15 cellular contexts compared by ENCODE assay signal in the genomic region with DNA sequence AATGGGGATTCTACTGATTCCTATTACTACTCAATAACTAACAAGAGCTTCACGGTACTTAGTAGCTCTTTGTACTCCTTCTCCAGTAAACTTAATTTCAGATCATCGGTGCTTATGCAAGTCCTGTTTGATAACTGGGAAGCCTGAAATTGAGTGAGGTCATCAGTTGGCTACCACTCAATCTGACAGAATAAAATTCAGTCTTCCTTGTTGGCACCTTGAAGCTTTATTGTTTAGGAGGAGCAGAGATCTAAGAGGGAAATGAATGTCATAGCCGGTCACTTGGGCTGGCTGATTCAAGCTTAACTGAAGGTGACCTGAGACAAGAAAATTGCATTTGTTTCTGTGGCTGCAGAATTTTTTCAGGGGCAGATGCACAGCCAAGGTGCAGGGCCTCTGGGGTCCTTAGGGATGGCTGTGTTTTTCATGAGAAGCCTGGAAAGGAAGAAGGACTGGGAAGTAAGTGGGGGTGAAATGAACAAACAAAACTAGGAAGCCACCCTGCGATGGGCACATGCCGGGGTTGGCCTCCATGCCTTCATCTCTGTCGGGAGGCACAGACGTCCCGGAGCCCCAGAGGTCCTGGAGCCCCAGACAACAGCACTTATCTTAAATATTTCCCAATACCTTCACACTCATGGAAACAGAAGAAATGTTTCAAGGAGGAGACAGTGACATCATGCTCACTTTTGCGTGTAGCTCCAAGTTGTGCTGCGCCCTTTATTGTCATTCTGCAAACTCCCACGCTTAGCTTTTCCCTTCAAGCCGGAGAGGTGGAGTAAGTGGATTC.
A peak's percentile ranks its signal among the peaks of the same experiment; 100 is the strongest.
DNase-seq lines count a peak whose midpoint lies in the region; FAIRE-seq and TF ChIP-seq lines count a peak whose summit lies in the region.
"Had no signal": no experiment of that assay in that cellular context is flagged by ENCODE, and none has a peak within 500 bp of the region (broad histone marks: within the 10 kb centered on the region; RNA-seq: fewer than 3 reads in every experiment).

No MANE protein-coding gene starts in this region.

- CTCF ChIA-PET in H1 (lab: Charles Lee; ENCODE audit: partially characterized antibody): interaction anchor here (0.6 to 1.2 kb wide), 3 partner anchors 9 to 69 kb away, joined by 3 to 4 read pairs (median 3); no protein-coding TSS in a partner anchor

- in situ Hi-C loops in brain microvascular endothelial cell (cut with HindIII; ENCODE audit: low pct_ligation_motif_present, low sequenced_read_pairs): no loop called here

- H2BK20ac ChIP-seq in H1 (ENCODE audit: low read length): peak overlapping the region; percentile 24; the same call in 1 of the 2 replicates

- H3K79me1 ChIP-seq in H1 (ENCODE audit: low read depth, low read length): no peaks in the 10 kb centered on the region

- H3K4me2 ChIP-seq in H1 (ENCODE audit: insufficient read depth in 1 of 2, low read depth in 2 of 2, low read length in 2 of 2): no peak overlapping the region
- no peak overlapping the region for H3K4me2 ChIP-seq in keratinocyte (ENCODE audit: control insufficient read depth, extremely low read depth, insufficient read depth, low read depth, low read length)

- no peak overlapping the region for H3K27ac ChIP-seq in H1 (ENCODE audit: low read depth, low read length)
- peak overlapping the region; percentile 13 for H3K27ac ChIP-seq in keratinocyte (ENCODE audit: control insufficient read depth, insufficient read depth, low read length)
- H3K27ac ChIP-seq in brain microvascular endothelial cell: no peak overlapping the region
- H3K27ac ChIP-seq: coronary artery, SJSA1 had no signal

- H3K9me3 ChIP-seq in H1 (ENCODE audit: insufficient read depth in 2 of 2, low read depth in 1 of 2, low read length in 1 of 2): 0 out of 4 replicates have a peak, but pooled peaks cover 0 to 2% of the 10 kb centered on the region in 2 experiments
- H3K9me3 ChIP-seq in keratinocyte (ENCODE audit: control insufficient read depth, low read depth, low read length): no peaks in the 10 kb centered on the region
- H3K9me3 ChIP-seq: SJSA1 had no signal

- H3K4me3 ChIP-seq in LNCaP clone FGC (ENCODE audit: low read depth, low read length) (no peak overlapping the region), H1 (ENCODE audit: extremely low read depth in 1 of 4, insufficient read depth in 2 of 4, low read depth in 3 of 4, low read length in 4 of 4) (no peak overlapping the region), keratinocyte (ENCODE audit: control insufficient read depth in 2 of 3, extremely low read depth in 1 of 3, insufficient read depth in 2 of 3, low read depth in 1 of 3, low read length in 3 of 3) (no peak overlapping the region), brain microvascular endothelial cell (ENCODE audit: low read depth, low read length) (no peak overlapping the region)
- H3K4me3 ChIP-seq: coronary artery, GM12878, SJSA1 had no signal

- H2AFZ ChIP-seq in H1 (ENCODE audit: low read length) (no peak overlapping the region), keratinocyte (ENCODE audit: control insufficient read depth, low read length) (no peak overlapping the region)

- H2BK120ac ChIP-seq in H1 (replicated peaks; ENCODE audit: low read depth, low read length): no peak overlapping the region

- H3K79me2 ChIP-seq in H1 (ENCODE audit: control insufficient read depth in 1 of 2, insufficient read depth in 2 of 2, low read length in 2 of 2) (no peaks in the 10 kb centered on the region), keratinocyte (ENCODE audit: control insufficient read depth, insufficient read depth, low read length) (no peaks in the 10 kb centered on the region)

- H3K23me2 ChIP-seq in H1 (ENCODE audit: low read depth, low read length): no peaks in the 10 kb centered on the region

- POLR2A ChIA-PET in H1 (lab: Charles Lee; ENCODE audit: partially characterized antibody): interaction anchor here (1.2 to 1.4 kb wide), 2 partner anchors 14 to 87 kb away, joined by 3 read pairs; no protein-coding TSS in a partner anchor

- H3K4me1 ChIP-seq in H1 (replicated peaks in 1 of 4; ENCODE audit: control insufficient read depth in 3 of 4, insufficient read depth in 4 of 4, low read length in 3 of 4) (peaks cover 0 to 12% (median 6%) of the 10 kb centered on the region in 4 experiments; a peak in 5 of 7 replicates), keratinocyte (ENCODE audit: control insufficient read depth, extremely low read depth, insufficient read depth, low read length) (peaks cover 51% of the 10 kb centered on the region)

- H2AK5ac ChIP-seq in H1 (ENCODE audit: low read depth, low read length): no peak overlapping the region

- TF ChIP-seq EP300 in H1 (IDR thresholded peaks at IDR 0.05; ENCODE audit: borderline replicate concordance in 1 of 2, low read depth in 2 of 2, low read length in 2 of 2): no peak

- H3K14ac ChIP-seq in H1 (ENCODE audit: insufficient read length): no peak overlapping the region

- no peak overlapping the region for H3K56ac ChIP-seq in H1 (replicated peaks; ENCODE audit: insufficient read length, low read depth, low read length)

- no peak for TF ChIP-seq POLR2A in H1 (IDR thresholded peaks at IDR 0.05; ENCODE audit: control extremely low read depth in 1 of 2, low read depth in 2 of 2, low read length in 2 of 2)

- dilution Hi-C loops in keratinocyte (cut with MboI; ENCODE audit: extremely low pct_ligation_motif_present, low sequenced_read_pairs): no loop called here

- no peak overlapping the region for H3K18ac ChIP-seq in H1 (ENCODE audit: extremely low read depth, low read length)

- TF ChIP-seq CTCF in LNCaP clone FGC (IDR thresholded peaks at IDR 0.05; ENCODE audit: control insufficient read depth, extremely low read depth, insufficient read depth) (no peak), H1 (IDR thresholded peaks at IDR 0.05; ENCODE audit: control extremely low read depth in 1 of 3, insufficient read depth in 1 of 3, low read depth in 1 of 3, low read length in 3 of 3) (no peak), keratinocyte (optimal IDR thresholded peaks at IDR 0.05 in 1 of 3, IDR thresholded peaks at IDR 0.05 in 1 of 3, conservative IDR thresholded peaks at IDR 0.05 in 1 of 3; ENCODE audit: extremely low read depth in 1 of 3, insufficient read depth in 2 of 3, low read length in 3 of 3) (no peak), brain microvascular endothelial cell (IDR thresholded peaks at IDR 0.05; ENCODE audit: low read depth, low read length, missing control alignments) (no peak)

- H3K9me1 ChIP-seq in keratinocyte (ENCODE audit: control insufficient read depth, extremely low read depth, insufficient read depth, low read length): no peaks in the 10 kb centered on the region

- H3K9ac ChIP-seq in H1 (replicated peaks in 1 of 4; ENCODE audit: extremely low read depth in 1 of 4, low read depth in 3 of 4, low read length in 3 of 4) (no peak overlapping the region), keratinocyte (ENCODE audit: control insufficient read depth, extremely low read depth, insufficient read depth, low read length) (no peak overlapping the region)

- no peaks in the 10 kb centered on the region for H3K36me3 ChIP-seq in H1 (ENCODE audit: control insufficient read depth in 2 of 4, insufficient read depth in 4 of 4, low read length in 3 of 4)
- H3K36me3 ChIP-seq in keratinocyte (ENCODE audit: control insufficient read depth in 2 of 2, extremely low read depth in 1 of 2, insufficient read depth in 2 of 2, low read length in 2 of 2): no peaks in the 10 kb centered on the region
- no peaks in the 10 kb centered on the region for H3K36me3 ChIP-seq in brain microvascular endothelial cell (replicated peaks)
- H3K36me3 ChIP-seq: SJSA1 had no signal

- 0 out of 2 replicates have a peak overlapping the region, but pooled peaks have one; percentile 39 for H2BK12ac ChIP-seq in H1 (ENCODE audit: low read depth, low read length)

- FAIRE-seq in H1 (lab: Jason Lieb, UNC): no peak
- FAIRE-seq in keratinocyte (lab: Jason Lieb, UNC): peak; percentile 32
- FAIRE-seq: GM12878 had no signal

- WGBS in H1 (ENCODE audit: extremely low coverage in 1 of 2, insufficient coverage in 1 of 2, insufficient read length in 1 of 2, insufficient replicate concordance in 2 of 2, low coverage in 1 of 2, low lambda C conversion rate in 2 of 2, missing lambda C conversion rate in 1 of 2), 2 experiments: 94% methylated on average over 12 of the region's 12 CpGs; no CpG with 5 or more reads in 1 of the 2 experiments

- TF ChIP-seq RAD21 in H1 (IDR thresholded peaks at IDR 0.05 in 1 of 2, conservative IDR thresholded peaks at IDR 0.05 in 1 of 2; ENCODE audit: low read depth in 2 of 2, low read length in 2 of 2): no peak

- peak overlapping the region; percentile 23 for H4K91ac ChIP-seq in H1 (replicated peaks; ENCODE audit: insufficient read length, low read length)

- H2BK5ac ChIP-seq in H1 (ENCODE audit: low read depth, low read length): peak overlapping the region; percentile 57; the same call in 1 of the 2 replicates

- peak; percentile 96 for DNase-seq in LNCaP clone FGC (ENCODE audit: low read depth)
- DNase-seq in H1 (ENCODE audit: low read depth in 1 of 2, low spot score in 2 of 2): no peak
- no peak for DNase-seq in keratinocyte (ENCODE audit: low read depth, low spot score)
- DNase-seq in renal cortical epithelial cell (ENCODE audit: low read depth): peak; percentile 26
- no peak for DNase-seq in DMS153 treated with DMSO at 0.1 percent for 48 hours (lab: John Stamatoyannopoulos, UW; ENCODE audit: unreplicated experiment)
- no peak for DNase-seq in NCI-H82 treated with DMSO at 0.1 percent for 48 hours (lab: John Stamatoyannopoulos, UW; ENCODE audit: unreplicated experiment)
- no peak for DNase-seq in brain microvascular endothelial cell
- DNase-seq in hepatic stellate cell (ENCODE audit: low spot score): no peak
- DNase-seq: activated CD8-positive, alpha-beta memory T cell treated with anti-CD3 and anti-CD28 coated beads, Interleukin-2, amount 50 U/mL, for 4 hours; DND-41; NCI-H1092 treated with DMSO at 0.1 percent for 48 hours; NCI-H69 had no signal

- H4K20me1 ChIP-seq in H1 (replicated peaks in 1 of 2; ENCODE audit: control insufficient read depth in 1 of 2, insufficient read depth in 2 of 2, low read length in 2 of 2) (no peaks in the 10 kb centered on the region), keratinocyte (ENCODE audit: control insufficient read depth, extremely low read depth, insufficient read depth, low read length) (no peaks in the 10 kb centered on the region)

- H3K4ac ChIP-seq in H1 (replicated peaks; ENCODE audit: insufficient read length, low read depth, low read length): no peak overlapping the region

- H3K27me3 ChIP-seq in H1 (replicated peaks in 1 of 4; ENCODE audit: control insufficient read depth in 3 of 4, extremely low read depth in 1 of 4, insufficient read depth in 3 of 4, low read length in 3 of 4) (no peaks in the 10 kb centered on the region), keratinocyte (ENCODE audit: control insufficient read depth, extremely low read depth, insufficient read depth, low read length) (no peaks in the 10 kb centered on the region), brain microvascular endothelial cell (replicated peaks) (no peaks in the 10 kb centered on the region)
- H3K27me3 ChIP-seq: SJSA1 had no signal

- no peak overlapping the region for H3K23ac ChIP-seq in H1 (ENCODE audit: insufficient read length)

- H2BK15ac ChIP-seq in H1 (ENCODE audit: low read length): peak overlapping the region; percentile 81; the same call in 1 of the 2 replicates

- H4K5ac ChIP-seq in H1 (ENCODE audit: insufficient read length, low read depth, low read length): no peak overlapping the region

- 0 out of 2 replicates have a peak overlapping the region, but pooled peaks have one; percentile 26 for H4K8ac ChIP-seq in H1 (ENCODE audit: extremely low read depth, insufficient read depth, low read length)

Comparison
In these comparisons a context has a peak if more than half of its experiments do, and no peak if none do; other contexts are left out.
1. DNase-seq: peak in LNCaP clone FGC (single experiment) and renal cortical epithelial cell (single experiment); none in H1 (0 of 2), keratinocyte (single experiment), DMS153 treated with DMSO at 0.1 percent for 48 hours (single experiment), NCI-H82 treated with DMSO at 0.1 percent for 48 hours (single experiment), brain microvascular endothelial cell (single experiment) and hepatic stellate cell (single experiment).